ENCODE assay signal across 1 cellular context in genomic region chr3:44338010-44338827, GRCh38.
TF ChIP-seq lines count a peak whose summit lies in the region.

Gene TCAIM, plus strand, starts transcription at chr3:44338766. Its CDS starts 16,017 bp downstream, at chr3:44354783.

TF ChIP-seq in HepG2, 621 proteins besides CTCF, POLR2A, EP300 and RAD21 (continued from another document and continues in another):
- TF ChIP-seq ZNF687 (CRISPR knock-in tag; IDR thresholded peaks at IDR 0.05) (peak; percentile 100), HOXA9 (CRISPR knock-in tag; IDR thresholded peaks at IDR 0.05; ENCODE audit: borderline replicate concordance) (peak; percentile 98), PLRG1 (conservative IDR thresholded peaks at IDR 0.05) (no peak), SNAPC2 (CRISPR knock-in tag; IDR thresholded peaks at IDR 0.05) (peak; percentile 87), RBFOX2 (IDR thresholded peaks at IDR 0.05; ENCODE audit: low read depth, low read length) (peak; percentile 100), LBX2 (CRISPR knock-in tag; IDR thresholded peaks at IDR 0.05; ENCODE audit: borderline replicate concordance) (peak; percentile 89; the same call in 1 of the 2 replicates), KDM2A (CRISPR knock-in tag; IDR thresholded peaks at IDR 0.05; ENCODE audit: borderline replicate concordance, low read depth) (peak; percentile 93), KAT2B (IDR thresholded peaks at IDR 0.05; ENCODE audit: borderline replicate concordance, low read depth, low read length) (no peak), GATAD2A (CRISPR knock-in tag; IDR thresholded peaks at IDR 0.05) (no peak; the same call in 1 of the 2 replicates), CREM (IDR thresholded peaks at IDR 0.05) (peak; percentile 79), CREM (CRISPR knock-in tag; IDR thresholded peaks at IDR 0.05) (no peak), ATAD3A (CRISPR knock-in tag; IDR thresholded peaks at IDR 0.05) (peak; percentile 1), ZNF567 (CRISPR knock-in tag; IDR thresholded peaks at IDR 0.05; ENCODE audit: borderline replicate concordance) (peak; percentile 94), ZNF546 (CRISPR knock-in tag; conservative IDR thresholded peaks at IDR 0.05) (peak; percentile 94), KAT7 (CRISPR knock-in tag; IDR thresholded peaks at IDR 0.05; ENCODE audit: borderline replicate concordance) (peak; percentile 42; the same call in 1 of the 2 replicates), ZNF33A (CRISPR knock-in tag; IDR thresholded peaks at IDR 0.05; ENCODE audit: borderline replicate concordance) (peak; percentile 99), SOX13 (IDR thresholded peaks at IDR 0.05) (0 out of 2 replicates have a peak, but pooled peaks have one; percentile 59), SOX13 (CRISPR knock-in tag; conservative IDR thresholded peaks at IDR 0.05 in 1 of 2, IDR thresholded peaks at IDR 0.05 in 1 of 2) (peak in 1 of 2 experiments; percentile 37; a peak in 2 of 4 replicates), ETS1 (CRISPR knock-in tag; IDR thresholded peaks at IDR 0.05) (peak; percentile 58; the same call in 1 of the 2 replicates), HMG20A (CRISPR knock-in tag; IDR thresholded peaks at IDR 0.05; ENCODE audit: borderline replicate concordance) (0 out of 2 replicates have a peak, but pooled peaks have one; percentile 20), MAF1 (CRISPR knock-in tag; IDR thresholded peaks at IDR 0.05; ENCODE audit: borderline replicate concordance) (no peak; the same call in 1 of the 2 replicates), ZSCAN30 (CRISPR knock-in tag; IDR thresholded peaks at IDR 0.05) (0 out of 2 replicates have a peak, but pooled peaks have one; percentile 60), ARNT (IDR thresholded peaks at IDR 0.05) (no peak), ATF7-NPFF (CRISPR knock-in tag; IDR thresholded peaks at IDR 0.05; ENCODE audit: low read depth) (peak; percentile 99), REL (CRISPR knock-in tag; conservative IDR thresholded peaks at IDR 0.05) (peak; percentile 97), ZGPAT (CRISPR knock-in tag; IDR thresholded peaks at IDR 0.05) (peak; percentile 98), ZNF878 (CRISPR knock-in tag; IDR thresholded peaks at IDR 0.05) (peak; percentile 95), MTA1 (CRISPR knock-in tag; IDR thresholded peaks at IDR 0.05; ENCODE audit: borderline replicate concordance) (peak; percentile 85; the same call in 1 of the 2 replicates), CHD4 (IDR thresholded peaks at IDR 0.05; ENCODE audit: borderline replicate concordance, low read length) (no peak), ZNF839 (CRISPR knock-in tag; IDR thresholded peaks at IDR 0.05; ENCODE audit: borderline replicate concordance) (no peak; the same call in 1 of the 2 replicates), ZNF20 (CRISPR knock-in tag; IDR thresholded peaks at IDR 0.05) (peak; percentile 52), ZBTB49 (CRISPR knock-in tag; IDR thresholded peaks at IDR 0.05; ENCODE audit: borderline replicate concordance) (no peak), HNF4A (CRISPR knock-in tag; IDR thresholded peaks at IDR 0.05) (peak; percentile 43), GPN1 (CRISPR knock-in tag; IDR thresholded peaks at IDR 0.05; ENCODE audit: borderline replicate concordance) (no peak), BRD4 (CRISPR knock-in tag; IDR thresholded peaks at IDR 0.05) (peak; percentile 48; the same call in 1 of the 2 replicates)
- TF ChIP-seq, protein P1, sequence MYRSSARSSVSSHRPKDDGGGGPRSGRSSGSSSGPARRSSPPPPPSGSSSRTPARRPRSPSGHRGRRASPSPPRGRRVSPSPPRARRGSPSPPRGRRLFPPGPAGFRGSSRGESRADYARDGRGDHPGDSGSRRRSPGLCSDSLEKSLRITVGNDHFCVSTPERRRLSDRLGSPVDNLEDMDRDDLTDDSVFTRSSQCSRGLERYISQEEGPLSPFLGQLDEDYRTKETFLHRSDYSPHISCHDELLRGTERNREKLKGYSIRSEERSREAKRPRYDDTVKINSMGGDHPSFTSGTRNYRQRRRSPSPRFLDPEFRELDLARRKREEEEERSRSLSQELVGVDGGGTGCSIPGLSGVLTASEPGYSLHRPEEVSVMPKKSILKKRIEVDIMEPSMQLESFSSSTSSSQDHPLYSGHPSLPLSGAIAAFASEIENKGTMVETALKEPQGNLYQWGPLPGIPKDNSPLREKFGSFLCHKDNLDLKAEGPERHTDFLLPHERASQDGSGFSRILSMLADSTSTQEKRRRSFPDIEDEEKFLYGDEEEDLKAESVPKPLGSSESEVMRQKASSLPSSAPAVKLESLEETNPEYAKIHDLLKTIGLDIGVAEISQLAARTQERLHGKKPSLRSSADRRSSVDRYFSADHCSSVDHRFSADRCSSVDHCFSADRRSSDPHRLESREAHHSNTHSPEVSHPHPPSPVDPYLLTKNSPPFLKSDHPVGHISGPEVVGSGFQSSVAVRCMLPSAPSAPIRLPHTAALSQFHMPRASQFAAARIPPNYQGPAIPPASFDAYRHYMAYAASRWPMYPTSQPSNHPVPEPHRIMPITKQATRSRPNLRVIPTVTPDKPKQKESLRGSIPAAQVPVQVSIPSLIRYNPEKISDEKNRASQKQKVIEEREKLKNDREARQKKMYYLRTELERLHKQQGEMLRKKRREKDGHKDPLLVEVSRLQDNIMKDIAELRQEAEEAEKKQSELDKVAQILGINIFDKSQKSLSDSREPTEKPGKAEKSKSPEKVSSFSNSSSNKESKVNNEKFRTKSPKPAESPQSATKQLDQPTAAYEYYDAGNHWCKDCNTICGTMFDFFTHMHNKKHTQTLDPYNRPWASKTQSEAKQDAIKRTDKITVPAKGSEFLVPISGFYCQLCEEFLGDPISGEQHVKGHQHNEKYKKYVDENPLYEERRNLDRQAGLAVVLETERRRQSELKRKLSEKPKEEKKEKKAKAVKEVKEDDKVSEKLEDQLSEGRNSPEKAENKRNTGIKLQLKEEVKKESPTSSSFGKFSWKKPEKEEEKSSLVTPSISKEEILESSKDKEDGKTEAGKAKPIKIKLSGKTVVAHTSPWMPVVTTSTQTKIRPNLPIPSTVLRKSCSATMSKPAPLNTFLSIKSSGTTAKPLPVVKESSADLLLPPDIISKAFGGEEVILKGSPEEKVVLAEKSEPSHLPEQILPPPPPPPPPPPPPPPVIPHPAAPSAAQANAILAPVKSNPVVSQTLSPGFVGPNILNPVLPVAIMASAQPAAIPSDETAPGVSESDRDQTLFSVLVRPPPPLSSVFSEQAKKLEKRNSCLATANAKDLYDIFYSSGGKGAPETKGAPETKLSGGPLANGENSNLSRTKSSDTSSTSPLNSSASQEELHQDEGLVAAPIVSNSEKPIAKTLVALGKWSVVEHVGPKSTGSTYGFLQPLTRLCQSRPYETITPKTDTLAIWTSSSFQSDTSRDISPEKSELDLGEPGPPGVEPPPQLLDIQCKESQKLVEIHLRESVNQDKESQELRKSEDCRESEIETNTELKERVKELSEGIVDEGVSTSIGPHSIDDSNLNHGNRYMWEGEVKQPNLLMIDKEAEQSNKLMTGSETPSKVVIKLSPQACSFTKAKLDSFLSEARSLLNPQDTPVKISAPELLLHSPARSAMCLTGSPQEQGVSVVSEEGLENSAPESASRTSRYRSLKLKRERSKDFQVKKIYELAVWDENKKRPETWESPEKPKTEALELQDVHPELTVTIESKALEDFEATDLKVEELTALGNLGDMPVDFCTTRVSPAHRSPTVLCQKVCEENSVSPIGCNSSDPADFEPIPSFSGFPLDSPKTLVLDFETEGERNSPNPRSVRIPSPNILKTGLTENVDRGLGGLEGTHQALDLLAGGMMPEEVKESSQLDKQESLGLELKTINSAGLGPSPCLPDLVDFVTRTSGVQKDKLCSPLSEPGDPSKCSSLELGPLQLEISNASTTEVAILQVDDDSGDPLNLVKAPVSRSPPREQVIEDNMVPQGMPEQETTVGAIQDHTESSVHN (CRISPR knock-in tag; IDR thresholded peaks at IDR 0.05) = peak; percentile 69; the same call in 1 of the 2 replicates
- TF ChIP-seq, protein P2, sequence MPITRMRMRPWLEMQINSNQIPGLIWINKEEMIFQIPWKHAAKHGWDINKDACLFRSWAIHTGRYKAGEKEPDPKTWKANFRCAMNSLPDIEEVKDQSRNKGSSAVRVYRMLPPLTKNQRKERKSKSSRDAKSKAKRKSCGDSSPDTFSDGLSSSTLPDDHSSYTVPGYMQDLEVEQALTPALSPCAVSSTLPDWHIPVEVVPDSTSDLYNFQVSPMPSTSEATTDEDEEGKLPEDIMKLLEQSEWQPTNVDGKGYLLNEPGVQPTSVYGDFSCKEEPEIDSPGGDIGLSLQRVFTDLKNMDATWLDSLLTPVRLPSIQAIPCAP (CRISPR knock-in tag; IDR thresholded peaks at IDR 0.05; ENCODE audit: low read depth) = no peak
- TF ChIP-seq, protein P3, sequence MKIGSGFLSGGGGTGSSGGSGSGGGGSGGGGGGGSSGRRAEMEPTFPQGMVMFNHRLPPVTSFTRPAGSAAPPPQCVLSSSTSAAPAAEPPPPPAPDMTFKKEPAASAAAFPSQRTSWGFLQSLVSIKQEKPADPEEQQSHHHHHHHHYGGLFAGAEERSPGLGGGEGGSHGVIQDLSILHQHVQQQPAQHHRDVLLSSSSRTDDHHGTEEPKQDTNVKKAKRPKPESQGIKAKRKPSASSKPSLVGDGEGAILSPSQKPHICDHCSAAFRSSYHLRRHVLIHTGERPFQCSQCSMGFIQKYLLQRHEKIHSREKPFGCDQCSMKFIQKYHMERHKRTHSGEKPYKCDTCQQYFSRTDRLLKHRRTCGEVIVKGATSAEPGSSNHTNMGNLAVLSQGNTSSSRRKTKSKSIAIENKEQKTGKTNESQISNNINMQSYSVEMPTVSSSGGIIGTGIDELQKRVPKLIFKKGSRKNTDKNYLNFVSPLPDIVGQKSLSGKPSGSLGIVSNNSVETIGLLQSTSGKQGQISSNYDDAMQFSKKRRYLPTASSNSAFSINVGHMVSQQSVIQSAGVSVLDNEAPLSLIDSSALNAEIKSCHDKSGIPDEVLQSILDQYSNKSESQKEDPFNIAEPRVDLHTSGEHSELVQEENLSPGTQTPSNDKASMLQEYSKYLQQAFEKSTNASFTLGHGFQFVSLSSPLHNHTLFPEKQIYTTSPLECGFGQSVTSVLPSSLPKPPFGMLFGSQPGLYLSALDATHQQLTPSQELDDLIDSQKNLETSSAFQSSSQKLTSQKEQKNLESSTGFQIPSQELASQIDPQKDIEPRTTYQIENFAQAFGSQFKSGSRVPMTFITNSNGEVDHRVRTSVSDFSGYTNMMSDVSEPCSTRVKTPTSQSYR (CRISPR knock-in tag; IDR thresholded peaks at IDR 0.05; ENCODE audit: borderline replicate concordance) = peak; percentile 11; the same call in 1 of the 2 replicates
